Comparison of ENCODE assay signal across 3 cellular contexts in the genomic region with DNA sequence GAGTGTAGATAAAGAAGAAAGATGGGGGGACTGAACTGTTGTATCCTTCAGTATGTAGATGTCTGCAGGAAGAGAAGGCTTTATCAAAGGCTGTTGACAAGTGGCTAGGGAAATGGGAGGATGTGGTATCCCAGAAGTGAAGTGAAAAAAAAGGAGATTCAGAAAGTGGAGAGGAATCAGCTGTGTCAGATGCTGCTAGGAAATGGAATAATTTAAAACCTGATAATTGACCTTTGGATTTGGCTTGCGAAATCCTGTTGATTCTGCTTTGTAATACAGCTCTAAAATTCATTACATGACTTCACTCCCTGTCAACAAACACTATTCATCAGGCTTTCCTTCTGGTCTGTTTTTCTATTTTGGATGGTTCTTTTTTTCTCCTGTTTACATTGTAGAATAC.
TF ChIP-seq lines count a peak whose summit lies in the region.

No MANE protein-coding gene starts in this region.

TF ChIP-seq in A549, 52 proteins besides CTCF, POLR2A, EP300 and RAD21:
- TF ChIP-seq, protein P1, sequence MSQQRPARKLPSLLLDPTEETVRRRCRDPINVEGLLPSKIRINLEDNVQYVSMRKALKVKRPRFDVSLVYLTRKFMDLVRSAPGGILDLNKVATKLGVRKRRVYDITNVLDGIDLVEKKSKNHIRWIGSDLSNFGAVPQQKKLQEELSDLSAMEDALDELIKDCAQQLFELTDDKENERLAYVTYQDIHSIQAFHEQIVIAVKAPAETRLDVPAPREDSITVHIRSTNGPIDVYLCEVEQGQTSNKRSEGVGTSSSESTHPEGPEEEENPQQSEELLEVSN (IDR thresholded peaks at IDR 0.05; ENCODE audit: borderline replicate concordance, low read depth): no peak
- TF ChIP-seq SMC3 (IDR thresholded peaks at IDR 0.05) (no peak), NR3C1 (IDR thresholded peaks at IDR 0.05) (no peak), HOXB13 (CRISPR knock-in tag; IDR thresholded peaks at IDR 0.05; ENCODE audit: low read depth) (no peak), CEBPB (IDR thresholded peaks at IDR 0.05) (peak; percentile 46 to 56; a peak in 3 of 4 replicates)
- TF ChIP-seq, protein P2, sequence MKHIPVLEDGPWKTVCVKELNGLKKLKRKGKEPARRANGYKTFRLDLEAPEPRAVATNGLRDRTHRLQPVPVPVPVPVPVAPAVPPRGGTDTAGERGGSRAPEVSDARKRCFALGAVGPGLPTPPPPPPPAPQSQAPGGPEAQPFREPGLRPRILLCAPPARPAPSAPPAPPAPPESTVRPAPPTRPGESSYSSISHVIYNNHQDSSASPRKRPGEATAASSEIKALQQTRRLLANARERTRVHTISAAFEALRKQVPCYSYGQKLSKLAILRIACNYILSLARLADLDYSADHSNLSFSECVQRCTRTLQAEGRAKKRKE (CRISPR knock-in tag; IDR thresholded peaks at IDR 0.05; ENCODE audit: low read depth): no peak

TF ChIP-seq in HEK293, 187 proteins besides CTCF, POLR2A, EP300 and RAD21 (continued from another document):
- TF ChIP-seq, protein P3, sequence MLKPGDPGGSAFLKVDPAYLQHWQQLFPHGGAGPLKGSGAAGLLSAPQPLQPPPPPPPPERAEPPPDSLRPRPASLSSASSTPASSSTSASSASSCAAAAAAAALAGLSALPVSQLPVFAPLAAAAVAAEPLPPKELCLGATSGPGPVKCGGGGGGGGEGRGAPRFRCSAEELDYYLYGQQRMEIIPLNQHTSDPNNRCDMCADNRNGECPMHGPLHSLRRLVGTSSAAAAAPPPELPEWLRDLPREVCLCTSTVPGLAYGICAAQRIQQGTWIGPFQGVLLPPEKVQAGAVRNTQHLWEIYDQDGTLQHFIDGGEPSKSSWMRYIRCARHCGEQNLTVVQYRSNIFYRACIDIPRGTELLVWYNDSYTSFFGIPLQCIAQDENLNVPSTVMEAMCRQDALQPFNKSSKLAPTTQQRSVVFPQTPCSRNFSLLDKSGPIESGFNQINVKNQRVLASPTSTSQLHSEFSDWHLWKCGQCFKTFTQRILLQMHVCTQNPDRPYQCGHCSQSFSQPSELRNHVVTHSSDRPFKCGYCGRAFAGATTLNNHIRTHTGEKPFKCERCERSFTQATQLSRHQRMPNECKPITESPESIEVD (tag by site-specific recombination; IDR thresholded peaks at IDR 0.05): peak; percentile 42; the same call in 1 of the 2 replicates
- TF ChIP-seq PRDM1 (tag by site-specific recombination; IDR thresholded peaks at IDR 0.05): peak; percentile 53; the same call in 1 of the 2 replicates

TF ChIP-seq in HepG2, 621 proteins besides CTCF, POLR2A, EP300 and RAD21 (continued from another document and continues in another):
- TF ChIP-seq, protein P4, sequence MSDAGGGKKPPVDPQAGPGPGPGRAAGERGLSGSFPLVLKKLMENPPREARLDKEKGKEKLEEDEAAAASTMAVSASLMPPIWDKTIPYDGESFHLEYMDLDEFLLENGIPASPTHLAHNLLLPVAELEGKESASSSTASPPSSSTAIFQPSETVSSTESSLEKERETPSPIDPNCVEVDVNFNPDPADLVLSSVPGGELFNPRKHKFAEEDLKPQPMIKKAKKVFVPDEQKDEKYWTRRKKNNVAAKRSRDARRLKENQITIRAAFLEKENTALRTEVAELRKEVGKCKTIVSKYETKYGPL (CRISPR knock-in tag; IDR thresholded peaks at IDR 0.05): no peak
- TF ChIP-seq NR2F6 (IDR thresholded peaks at IDR 0.05): peak; percentile 18; the same call in 1 of the 2 replicates
- peak; percentile 52; the same call in 1 of the 2 replicates for TF ChIP-seq NR2F6 (CRISPR knock-in tag; IDR thresholded peaks at IDR 0.05)
- TF ChIP-seq ZNF562 (CRISPR knock-in tag; IDR thresholded peaks at IDR 0.05; ENCODE audit: borderline replicate concordance): no peak
- no peak for TF ChIP-seq NRL (CRISPR knock-in tag; IDR thresholded peaks at IDR 0.05; ENCODE audit: borderline replicate concordance)
- TF ChIP-seq FIP1L1 (IDR thresholded peaks at IDR 0.05; ENCODE audit: borderline replicate concordance, insufficient read depth, low read depth, low read length): no peak
- no peak for TF ChIP-seq POLR2AphosphoS5 (IDR thresholded peaks at IDR 0.05; ENCODE audit: low read depth, low read length)
- TF ChIP-seq GATAD1 (CRISPR knock-in tag; IDR thresholded peaks at IDR 0.05): no peak
- TF ChIP-seq, protein P5, sequence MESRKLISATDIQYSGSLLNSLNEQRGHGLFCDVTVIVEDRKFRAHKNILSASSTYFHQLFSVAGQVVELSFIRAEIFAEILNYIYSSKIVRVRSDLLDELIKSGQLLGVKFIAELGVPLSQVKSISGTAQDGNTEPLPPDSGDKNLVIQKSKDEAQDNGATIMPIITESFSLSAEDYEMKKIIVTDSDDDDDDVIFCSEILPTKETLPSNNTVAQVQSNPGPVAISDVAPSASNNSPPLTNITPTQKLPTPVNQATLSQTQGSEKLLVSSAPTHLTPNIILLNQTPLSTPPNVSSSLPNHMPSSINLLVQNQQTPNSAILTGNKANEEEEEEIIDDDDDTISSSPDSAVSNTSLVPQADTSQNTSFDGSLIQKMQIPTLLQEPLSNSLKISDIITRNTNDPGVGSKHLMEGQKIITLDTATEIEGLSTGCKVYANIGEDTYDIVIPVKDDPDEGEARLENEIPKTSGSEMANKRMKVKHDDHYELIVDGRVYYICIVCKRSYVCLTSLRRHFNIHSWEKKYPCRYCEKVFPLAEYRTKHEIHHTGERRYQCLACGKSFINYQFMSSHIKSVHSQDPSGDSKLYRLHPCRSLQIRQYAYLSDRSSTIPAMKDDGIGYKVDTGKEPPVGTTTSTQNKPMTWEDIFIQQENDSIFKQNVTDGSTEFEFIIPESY (CRISPR knock-in tag; IDR thresholded peaks at IDR 0.05): no peak
- no peak for TF ChIP-seq KLF6 (CRISPR knock-in tag; IDR thresholded peaks at IDR 0.05)
- no peak for TF ChIP-seq ZNF703 (CRISPR knock-in tag; IDR thresholded peaks at IDR 0.05; ENCODE audit: borderline replicate concordance)
- TF ChIP-seq, protein P6, sequence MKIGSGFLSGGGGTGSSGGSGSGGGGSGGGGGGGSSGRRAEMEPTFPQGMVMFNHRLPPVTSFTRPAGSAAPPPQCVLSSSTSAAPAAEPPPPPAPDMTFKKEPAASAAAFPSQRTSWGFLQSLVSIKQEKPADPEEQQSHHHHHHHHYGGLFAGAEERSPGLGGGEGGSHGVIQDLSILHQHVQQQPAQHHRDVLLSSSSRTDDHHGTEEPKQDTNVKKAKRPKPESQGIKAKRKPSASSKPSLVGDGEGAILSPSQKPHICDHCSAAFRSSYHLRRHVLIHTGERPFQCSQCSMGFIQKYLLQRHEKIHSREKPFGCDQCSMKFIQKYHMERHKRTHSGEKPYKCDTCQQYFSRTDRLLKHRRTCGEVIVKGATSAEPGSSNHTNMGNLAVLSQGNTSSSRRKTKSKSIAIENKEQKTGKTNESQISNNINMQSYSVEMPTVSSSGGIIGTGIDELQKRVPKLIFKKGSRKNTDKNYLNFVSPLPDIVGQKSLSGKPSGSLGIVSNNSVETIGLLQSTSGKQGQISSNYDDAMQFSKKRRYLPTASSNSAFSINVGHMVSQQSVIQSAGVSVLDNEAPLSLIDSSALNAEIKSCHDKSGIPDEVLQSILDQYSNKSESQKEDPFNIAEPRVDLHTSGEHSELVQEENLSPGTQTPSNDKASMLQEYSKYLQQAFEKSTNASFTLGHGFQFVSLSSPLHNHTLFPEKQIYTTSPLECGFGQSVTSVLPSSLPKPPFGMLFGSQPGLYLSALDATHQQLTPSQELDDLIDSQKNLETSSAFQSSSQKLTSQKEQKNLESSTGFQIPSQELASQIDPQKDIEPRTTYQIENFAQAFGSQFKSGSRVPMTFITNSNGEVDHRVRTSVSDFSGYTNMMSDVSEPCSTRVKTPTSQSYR (CRISPR knock-in tag; IDR thresholded peaks at IDR 0.05; ENCODE audit: borderline replicate concordance): no peak
- TF ChIP-seq ZNF235 (CRISPR knock-in tag; IDR thresholded peaks at IDR 0.05; ENCODE audit: borderline replicate concordance): no peak
- TF ChIP-seq, protein P7, sequence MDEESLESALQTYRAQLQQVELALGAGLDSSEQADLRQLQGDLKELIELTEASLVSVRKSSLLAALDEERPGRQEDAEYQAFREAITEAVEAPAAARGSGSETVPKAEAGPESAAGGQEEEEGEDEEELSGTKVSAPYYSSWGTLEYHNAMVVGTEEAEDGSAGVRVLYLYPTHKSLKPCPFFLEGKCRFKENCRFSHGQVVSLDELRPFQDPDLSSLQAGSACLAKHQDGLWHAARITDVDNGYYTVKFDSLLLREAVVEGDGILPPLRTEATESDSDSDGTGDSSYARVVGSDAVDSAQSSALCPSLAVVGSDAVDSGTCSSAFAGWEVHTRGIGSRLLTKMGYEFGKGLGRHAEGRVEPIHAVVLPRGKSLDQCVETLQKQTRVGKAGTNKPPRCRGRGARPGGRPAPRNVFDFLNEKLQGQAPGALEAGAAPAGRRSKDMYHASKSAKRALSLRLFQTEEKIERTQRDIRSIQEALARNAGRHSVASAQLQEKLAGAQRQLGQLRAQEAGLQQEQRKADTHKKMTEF (CRISPR knock-in tag; IDR thresholded peaks at IDR 0.05): peak; percentile 64
- TF ChIP-seq, protein P8, sequence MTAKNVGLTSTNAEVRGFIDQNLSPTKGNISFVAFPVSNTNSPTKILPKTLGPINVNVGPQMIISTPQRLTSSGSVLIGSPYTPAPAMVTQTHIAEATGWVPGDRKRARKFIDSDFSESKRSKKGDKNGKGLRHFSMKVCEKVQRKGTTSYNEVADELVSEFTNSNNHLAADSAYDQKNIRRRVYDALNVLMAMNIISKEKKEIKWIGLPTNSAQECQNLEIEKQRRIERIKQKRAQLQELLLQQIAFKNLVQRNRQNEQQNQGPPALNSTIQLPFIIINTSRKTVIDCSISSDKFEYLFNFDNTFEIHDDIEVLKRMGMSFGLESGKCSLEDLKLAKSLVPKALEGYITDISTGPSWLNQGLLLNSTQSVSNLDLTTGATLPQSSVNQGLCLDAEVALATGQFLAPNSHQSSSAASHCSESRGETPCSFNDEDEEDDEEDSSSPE (CRISPR knock-in tag; IDR thresholded peaks at IDR 0.05): no peak
- TF ChIP-seq, protein P9, sequence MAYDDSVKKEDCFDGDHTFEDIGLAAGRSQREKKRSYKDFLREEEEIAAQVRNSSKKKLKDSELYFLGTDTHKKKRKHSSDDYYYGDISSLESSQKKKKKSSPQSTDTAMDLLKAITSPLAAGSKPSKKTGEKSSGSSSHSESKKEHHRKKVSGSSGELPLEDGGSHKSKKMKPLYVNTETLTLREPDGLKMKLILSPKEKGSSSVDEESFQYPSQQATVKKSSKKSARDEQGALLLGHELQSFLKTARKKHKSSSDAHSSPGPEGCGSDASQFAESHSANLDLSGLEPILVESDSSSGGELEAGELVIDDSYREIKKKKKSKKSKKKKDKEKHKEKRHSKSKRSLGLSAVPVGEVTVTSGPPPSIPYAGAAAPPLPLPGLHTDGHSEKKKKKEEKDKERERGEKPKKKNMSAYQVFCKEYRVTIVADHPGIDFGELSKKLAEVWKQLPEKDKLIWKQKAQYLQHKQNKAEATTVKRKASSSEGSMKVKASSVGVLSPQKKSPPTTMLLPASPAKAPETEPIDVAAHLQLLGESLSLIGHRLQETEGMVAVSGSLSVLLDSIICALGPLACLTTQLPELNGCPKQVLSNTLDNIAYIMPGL (CRISPR knock-in tag; IDR thresholded peaks at IDR 0.05; ENCODE audit: borderline replicate concordance in 1 of 2, low read depth in 1 of 2): no peak
- TF ChIP-seq TBP (CRISPR knock-in tag; IDR thresholded peaks at IDR 0.05): no peak
- TF ChIP-seq TRIM24 (CRISPR knock-in tag; IDR thresholded peaks at IDR 0.05): no peak
- TF ChIP-seq ZNF891 (CRISPR knock-in tag; IDR thresholded peaks at IDR 0.05): no peak
- no peak for TF ChIP-seq TCF7 (IDR thresholded peaks at IDR 0.05; ENCODE audit: low read depth)
- peak; percentile 12; the same call in 1 of the 2 replicates for TF ChIP-seq NCOA2 (CRISPR knock-in tag; IDR thresholded peaks at IDR 0.05)
- TF ChIP-seq MYC (CRISPR knock-in tag; IDR thresholded peaks at IDR 0.05; ENCODE audit: borderline replicate concordance): no peak
- TF ChIP-seq MXI1 (IDR thresholded peaks at IDR 0.05; ENCODE audit: borderline replicate concordance, low read depth, low read length): no peak; the same call in 2 of the 3 replicates
- TF ChIP-seq CEBPG (CRISPR knock-in tag; IDR thresholded peaks at IDR 0.05): peak; percentile 86
- TF ChIP-seq KDM6A (CRISPR knock-in tag; IDR thresholded peaks at IDR 0.05; ENCODE audit: low read depth): no peak
- TF ChIP-seq NFIC (IDR thresholded peaks at IDR 0.05; ENCODE audit: low read length): peak; percentile 30; the same call in 1 of the 2 replicates
- TF ChIP-seq SIN3A (IDR thresholded peaks at IDR 0.05; ENCODE audit: borderline replicate concordance, low read depth, low read length): no peak
- TF ChIP-seq ZNF83 (CRISPR knock-in tag; IDR thresholded peaks at IDR 0.05; ENCODE audit: borderline replicate concordance): no peak
- TF ChIP-seq, protein P10, sequence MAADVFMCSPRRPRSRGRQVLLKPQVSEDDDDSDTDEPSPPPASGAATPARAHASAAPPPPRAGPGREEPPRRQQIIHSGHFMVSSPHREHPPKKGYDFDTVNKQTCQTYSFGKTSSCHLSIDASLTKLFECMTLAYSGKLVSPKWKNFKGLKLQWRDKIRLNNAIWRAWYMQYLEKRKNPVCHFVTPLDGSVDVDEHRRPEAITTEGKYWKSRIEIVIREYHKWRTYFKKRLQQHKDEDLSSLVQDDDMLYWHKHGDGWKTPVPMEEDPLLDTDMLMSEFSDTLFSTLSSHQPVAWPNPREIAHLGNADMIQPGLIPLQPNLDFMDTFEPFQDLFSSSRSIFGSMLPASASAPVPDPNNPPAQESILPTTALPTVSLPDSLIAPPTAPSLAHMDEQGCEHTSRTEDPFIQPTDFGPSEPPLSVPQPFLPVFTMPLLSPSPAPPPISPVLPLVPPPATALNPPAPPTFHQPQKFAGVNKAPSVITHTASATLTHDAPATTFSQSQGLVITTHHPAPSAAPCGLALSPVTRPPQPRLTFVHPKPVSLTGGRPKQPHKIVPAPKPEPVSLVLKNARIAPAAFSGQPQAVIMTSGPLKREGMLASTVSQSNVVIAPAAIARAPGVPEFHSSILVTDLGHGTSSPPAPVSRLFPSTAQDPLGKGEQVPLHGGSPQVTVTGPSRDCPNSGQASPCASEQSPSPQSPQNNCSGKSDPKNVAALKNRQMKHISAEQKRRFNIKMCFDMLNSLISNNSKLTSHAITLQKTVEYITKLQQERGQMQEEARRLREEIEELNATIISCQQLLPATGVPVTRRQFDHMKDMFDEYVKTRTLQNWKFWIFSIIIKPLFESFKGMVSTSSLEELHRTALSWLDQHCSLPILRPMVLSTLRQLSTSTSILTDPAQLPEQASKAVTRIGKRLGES (CRISPR knock-in tag; IDR thresholded peaks at IDR 0.05; ENCODE audit: borderline replicate concordance): no peak
- no peak for TF ChIP-seq ZNF605 (CRISPR knock-in tag; IDR thresholded peaks at IDR 0.05)
- TF ChIP-seq, protein P11, sequence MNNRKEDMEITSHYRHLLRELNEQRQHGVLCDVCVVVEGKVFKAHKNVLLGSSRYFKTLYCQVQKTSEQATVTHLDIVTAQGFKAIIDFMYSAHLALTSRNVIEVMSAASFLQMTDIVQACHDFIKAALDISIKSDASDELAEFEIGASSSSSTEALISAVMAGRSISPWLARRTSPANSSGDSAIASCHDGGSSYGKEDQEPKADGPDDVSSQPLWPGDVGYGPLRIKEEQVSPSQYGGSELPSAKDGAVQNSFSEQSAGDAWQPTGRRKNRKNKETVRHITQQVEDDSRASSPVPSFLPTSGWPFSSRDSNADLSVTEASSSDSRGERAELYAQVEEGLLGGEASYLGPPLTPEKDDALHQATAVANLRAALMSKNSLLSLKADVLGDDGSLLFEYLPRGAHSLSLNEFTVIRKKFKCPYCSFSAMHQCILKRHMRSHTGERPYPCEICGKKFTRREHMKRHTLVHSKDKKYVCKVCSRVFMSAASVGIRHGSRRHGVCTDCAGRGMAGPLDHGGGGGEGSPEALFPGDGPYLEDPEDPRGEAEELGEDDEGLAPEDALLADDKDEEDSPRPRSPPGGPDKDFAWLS (CRISPR knock-in tag; IDR thresholded peaks at IDR 0.05; ENCODE audit: borderline replicate concordance): no peak
